In genomic region chr7:129188372-129188891, GRCh38 we compare ENCODE assay signal across 1 cellular context.
A peak's percentile ranks its signal among the peaks of the same experiment; 100 is the strongest.
TF ChIP-seq lines count a peak whose summit lies in the region.

Gene SMO (plus strand): TSS chr7:129188633. CDS start chr7:129189152, 519 bp downstream.

TF ChIP-seq in HepG2, 621 proteins besides CTCF, POLR2A, EP300 and RAD21 (continued from another document and continues in another):
- no peak for TF ChIP-seq ZBTB10 (CRISPR knock-in tag; IDR thresholded peaks at IDR 0.05; ENCODE audit: borderline replicate concordance)
- no peak for TF ChIP-seq ZKSCAN8 (CRISPR knock-in tag; IDR thresholded peaks at IDR 0.05; ENCODE audit: borderline replicate concordance)
- TF ChIP-seq NFRKB (IDR thresholded peaks at IDR 0.05): no peak
- no peak for TF ChIP-seq LRRFIP1 (CRISPR knock-in tag; conservative IDR thresholded peaks at IDR 0.05)
- TF ChIP-seq HNF4A (CRISPR knock-in tag; IDR thresholded peaks at IDR 0.05): no peak
- peak; percentile 70 for TF ChIP-seq POLR2G (IDR thresholded peaks at IDR 0.05; ENCODE audit: low read depth, low read length)
- TF ChIP-seq ATF5 (CRISPR knock-in tag; IDR thresholded peaks at IDR 0.05; ENCODE audit: low read depth): no peak
- no peak for TF ChIP-seq JUND (CRISPR knock-in tag; IDR thresholded peaks at IDR 0.05)
- no peak for TF ChIP-seq ZNF770 (CRISPR knock-in tag; IDR thresholded peaks at IDR 0.05)
- TF ChIP-seq TBP (CRISPR knock-in tag; IDR thresholded peaks at IDR 0.05): no peak
- 0 out of 2 replicates have a peak, but pooled peaks have one; percentile 17 for TF ChIP-seq ZNF761 (CRISPR knock-in tag; conservative IDR thresholded peaks at IDR 0.05)
- no peak; the same call in 1 of the 2 replicates for TF ChIP-seq ZNF235 (CRISPR knock-in tag; IDR thresholded peaks at IDR 0.05; ENCODE audit: borderline replicate concordance)
- no peak for TF ChIP-seq PREB (CRISPR knock-in tag; IDR thresholded peaks at IDR 0.05)
- peak; percentile 83 for TF ChIP-seq ZFX (CRISPR knock-in tag; IDR thresholded peaks at IDR 0.05; ENCODE audit: low read depth)
- TF ChIP-seq NFAT5 (CRISPR knock-in tag; IDR thresholded peaks at IDR 0.05): no peak
- TF ChIP-seq ZNF33A (CRISPR knock-in tag; IDR thresholded peaks at IDR 0.05; ENCODE audit: borderline replicate concordance): no peak
- no peak for TF ChIP-seq ZFP41 (CRISPR knock-in tag; IDR thresholded peaks at IDR 0.05; ENCODE audit: borderline replicate concordance)
- no peak for TF ChIP-seq ZNF318 (CRISPR knock-in tag; IDR thresholded peaks at IDR 0.05)
- peak; percentile 22; the same call in 1 of the 2 replicates for TF ChIP-seq CBX5 (CRISPR knock-in tag; IDR thresholded peaks at IDR 0.05; ENCODE audit: borderline replicate concordance)
- TF ChIP-seq ZNF414 (CRISPR knock-in tag; IDR thresholded peaks at IDR 0.05): no peak
- no peak for TF ChIP-seq SRF (IDR thresholded peaks at IDR 0.05; ENCODE audit: low read depth, low read length)
- TF ChIP-seq ZNF234 (CRISPR knock-in tag; conservative IDR thresholded peaks at IDR 0.05): 0 out of 2 replicates have a peak, but pooled peaks have one; percentile 42
- TF ChIP-seq NFKBIZ (CRISPR knock-in tag; IDR thresholded peaks at IDR 0.05): no peak
- no peak for TF ChIP-seq ZSCAN30 (CRISPR knock-in tag; IDR thresholded peaks at IDR 0.05)
- TF ChIP-seq ZNF615 (CRISPR knock-in tag; IDR thresholded peaks at IDR 0.05; ENCODE audit: borderline replicate concordance): no peak
- TF ChIP-seq E2F5 (CRISPR knock-in tag; conservative IDR thresholded peaks at IDR 0.05): no peak
- no peak for TF ChIP-seq ZNF282 (IDR thresholded peaks at IDR 0.05; ENCODE audit: partially characterized antibody)
- TF ChIP-seq KMT2A (CRISPR knock-in tag; IDR thresholded peaks at IDR 0.05): peak; percentile 83
